ENCODE assay signal across 8 cellular contexts in the genomic region with DNA sequence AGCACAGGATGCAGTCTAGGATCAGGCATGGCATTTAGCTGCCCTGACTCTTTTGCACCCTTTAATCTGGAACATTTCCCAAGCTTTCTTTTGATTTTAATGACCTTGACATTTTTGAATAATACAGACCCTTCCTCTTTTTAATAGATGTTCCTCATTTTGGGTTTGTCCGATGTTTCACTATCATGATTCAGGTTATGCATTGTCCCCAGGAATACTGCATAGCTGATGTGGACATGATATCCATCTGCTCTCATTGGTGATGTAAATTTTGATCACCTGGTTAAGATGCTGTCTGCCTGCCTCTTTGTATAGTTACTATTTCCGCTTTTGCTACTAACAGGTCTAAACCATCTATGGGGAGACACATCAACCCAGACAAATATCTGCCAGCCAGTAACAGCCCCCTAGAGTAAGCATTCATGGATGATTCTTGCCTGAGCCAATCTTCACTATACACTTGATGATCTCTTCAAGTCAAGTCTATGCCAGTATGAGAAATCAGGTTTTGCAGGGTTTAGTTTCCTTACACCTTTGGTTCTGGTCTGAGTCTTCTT. TPM values are rescaled to one million over a fixed set of nuclear protein-coding genes. Genes with fewer than 3 reads are reported as not detected.
DNase-seq lines count a peak whose midpoint lies in the region; ATAC-seq, FAIRE-seq and TF ChIP-seq lines count a peak whose summit lies in the region.

No MANE protein-coding gene starts in this region.

- peak overlapping the region; percentile 82 for H3K4me3 ChIP-seq in GM23248
- H3K4me3 ChIP-seq in endodermal cell (ENCODE audit: low read length), result peak overlapping the region; percentile 81
- peak overlapping the region in 5 of 8 donors; percentile 64 to 94 (median 80) for H3K4me3 ChIP-seq in spleen

- in situ Hi-C loops in GM23248 (cut with MboI), result no loop called here

- no peaks in the 10 kb centered on the region for H3K36me3 Mint-ChIP-seq in endodermal cell (ENCODE audit: low read depth)

- no peak for FAIRE-seq in D721Med (lab: Jason Lieb, UNC)

- H3K4me1 Mint-ChIP-seq in endodermal cell, result peaks cover 12% of the 10 kb centered on the region

- DNase-seq in GM23248 (no peak), NAMALWA (ENCODE audit: low spot score) (peak; percentile 89), endodermal cell (no peak), spleen (no peak), D721Med (ENCODE audit: insufficient read length, low spot score) (no peak), NCI-H2196 (lab: John Stamatoyannopoulos, UW; ENCODE audit: unreplicated experiment) (no peak), pons (ENCODE audit: low spot score) (no peak)

- H3K27me3 ChIP-seq in GM23248 (replicated peaks; ENCODE audit: insufficient read depth) (no peaks in the 10 kb centered on the region), endodermal cell (ENCODE audit: control insufficient read depth, insufficient read depth, low read length, poor library complexity, severe bottlenecking) (no peaks in the 10 kb centered on the region), spleen (replicated peaks in 1 of 7) (no peaks in the 10 kb centered on the region)

- ATAC-seq in GM18858 (IDR thresholded peaks at IDR 0.05; ENCODE audit: unreplicated experiment), result peak; percentile 27

- peak overlapping the region; percentile 97 for H2AFZ ChIP-seq in GM23248

- H3K9me2 ChIP-seq in GM23248 (ENCODE audit: insufficient read depth), result no peaks in the 10 kb centered on the region

- peak overlapping the region; percentile 89 for H3K4me2 ChIP-seq in GM23248 (ENCODE audit: unreplicated experiment)

- H3K4me1 ChIP-seq in GM23248 (ENCODE audit: insufficient read depth), result peaks cover 9% of the 10 kb centered on the region
- no peaks in the 10 kb centered on the region for H3K4me1 ChIP-seq in endodermal cell (ENCODE audit: control insufficient read depth, insufficient read depth, low read length)
- H3K4me1 ChIP-seq in spleen, result peaks cover 22 to 61% (median 41%) of the 10 kb centered on the region in 6 donors

- peaks cover 4% of the 10 kb centered on the region for H3K27me3 Mint-ChIP-seq in endodermal cell (ENCODE audit: insufficient read depth)

- TF ChIP-seq POLR2A in spleen (IDR thresholded peaks at IDR 0.05), result no peak

- TF ChIP-seq CTCF in endodermal cell (conservative IDR thresholded peaks at IDR 0.05), result no peak
- TF ChIP-seq CTCF in spleen (IDR thresholded peaks at IDR 0.05 in 8 of 11, conservative IDR thresholded peaks at IDR 0.05 in 3 of 11), result no peak
- TF ChIP-seq CTCF in D721Med (IDR thresholded peaks at IDR 0.05; ENCODE audit: insufficient read depth, missing control alignments), result no peak

- peaks cover 36% of the 10 kb centered on the region for H3K79me2 ChIP-seq in GM23248 (ENCODE audit: insufficient read depth)

- H4K20me1 ChIP-seq in GM23248 (ENCODE audit: insufficient read depth), result no peaks in the 10 kb centered on the region

- peak overlapping the region; percentile 78 for H3K4me3 Mint-ChIP-seq in endodermal cell

- peaks cover 19% of the 10 kb centered on the region for H3F3A ChIP-seq in GM23248 (ENCODE audit: insufficient read depth)

- H3K9ac ChIP-seq in GM23248 (no peak overlapping the region), endodermal cell (ENCODE audit: extremely low read depth, low read length, poor library complexity, severe bottlenecking) (no peak overlapping the region)

- H3K27ac ChIP-seq in GM23248 (no peak overlapping the region), endodermal cell (ENCODE audit: low read depth, low read length) (no peak overlapping the region), spleen (peak overlapping the region; percentile 94 to 100 (median 98))

- WGBS in GM23248 (ENCODE audit: low coverage in 1 of 2, low lambda C conversion rate in 2 of 2, missing lambda C conversion rate in 2 of 2), 2 experiments, result 73 to 77% methylated on average over 2 of the region's 2 CpGs
- 93 to 100% methylated on average over 2 of the region's 2 CpGs for WGBS in endodermal cell (ENCODE audit: insufficient coverage in 1 of 2, insufficient read length in 1 of 2), 2 experiments
- 16 to 35% (median 29%) methylated on average over 2 of the region's 2 CpGs for WGBS in spleen, 5 donors

- peak overlapping the region; percentile 86 for H3K27ac Mint-ChIP-seq in endodermal cell

- H3K9me3 ChIP-seq in GM23248 (ENCODE audit: low read depth) (no peaks in the 10 kb centered on the region), endodermal cell (ENCODE audit: control insufficient read depth, low read length) (no peaks in the 10 kb centered on the region), spleen (no peaks in the 10 kb centered on the region)

- no peaks in the 10 kb centered on the region for H3K9me3 Mint-ChIP-seq in endodermal cell

- H3K36me3 ChIP-seq in GM23248 (ENCODE audit: low read depth) (no peaks in the 10 kb centered on the region), endodermal cell (ENCODE audit: control insufficient read depth, insufficient read depth, low read length) (no peaks in the 10 kb centered on the region), spleen (no peaks in the 10 kb centered on the region)

- intact Hi-C loops in spleen (cut with DNase I; ENCODE audit: low total_unique reads), result loop anchor here (10.0 kb wide), 1 partner anchor 48 kb away; a partner anchor contains a TSS

RNA-seq across cellular contexts. Expression of a gene that starts 50.6 kb away (rescaled TPM):
- total RNA-seq in GM23248 (2014; rRNA removed; shearing (Covaris generic)), result 7.1 and 20.3 TPM in 2 replicates
- 3.5 and 3.6 TPM in 2 replicates for polyA plus RNA-seq in GM23248 (2016; fragmentation: Nextera tagmentation; extraction: Ambion mirVana)
- total RNA-seq in endodermal cell, result 10 to 100 TPM; 11.1 to 17.9 TPM
- 5.8 TPM for polyA plus RNA-seq in endodermal cell (2013, experiment 1 of 2)
- 4.6 TPM for polyA plus RNA-seq in endodermal cell (2013, experiment 2 of 2)
- 10 to 100 TPM; 10.8 to 33.3 (median 15.7) TPM for total RNA-seq in spleen
- polyA plus RNA-seq in spleen, result 1 to 10 TPM; 2.0 to 3.1 (median 2.5) TPM

Comparison
In these comparisons a context has a peak if more than half of its experiments do, and no peak if none do; other contexts are left out.
1. H3K27ac ChIP-seq: peak in spleen (8 of 8); none in GM23248 (single experiment) and endodermal cell (single experiment).
2. Peak in every context shown above with its lines, with median percentiles within 50 percentile points of each other: H3K4me3 ChIP-seq.